Comparison of ENCODE assay signal across 9 cellular contexts in the genomic region with DNA sequence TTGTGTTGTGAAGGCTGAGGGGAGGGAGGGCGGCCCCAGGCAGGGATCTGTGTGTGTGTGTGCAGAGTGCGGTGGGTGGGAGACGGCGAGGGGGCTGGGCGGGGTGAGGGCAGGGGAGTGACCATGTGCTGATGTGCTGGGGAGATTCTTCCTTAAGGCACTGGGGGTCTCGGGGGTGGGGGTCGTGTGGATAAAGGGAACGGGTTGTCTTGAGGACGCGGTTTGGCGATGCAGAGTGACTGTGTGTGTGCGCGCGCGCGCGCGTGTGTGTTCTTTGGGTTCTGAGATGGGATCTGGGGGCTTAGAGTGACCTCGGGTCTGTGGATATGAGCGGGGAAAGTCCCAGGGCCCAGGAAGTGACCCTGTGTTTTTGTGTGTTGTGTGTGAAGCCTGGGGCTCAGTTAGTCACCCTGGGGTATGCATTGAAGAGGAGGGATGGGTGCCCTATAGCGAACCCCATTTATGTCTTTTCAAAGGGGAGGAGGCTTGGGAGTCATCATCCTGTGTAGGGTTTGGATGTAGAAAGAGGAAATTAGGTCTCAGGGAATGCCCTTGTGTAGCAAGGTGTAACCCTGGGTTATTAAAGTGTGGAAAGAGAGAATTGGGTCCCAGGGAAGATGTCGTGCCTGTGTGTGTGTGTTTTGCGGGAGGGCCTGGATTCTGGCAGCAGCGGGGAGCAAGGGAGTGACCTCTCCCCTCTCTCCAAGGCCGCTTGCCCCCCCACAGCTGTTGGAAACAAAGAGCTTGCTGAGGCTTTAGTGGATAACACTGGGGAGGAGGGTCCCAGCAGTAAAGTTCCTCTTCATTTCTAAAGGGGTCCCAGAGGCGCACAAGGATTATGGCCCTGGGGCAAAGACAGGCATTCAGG.
A peak's percentile ranks its signal among the peaks of the same experiment; 100 is the strongest.
DNase-seq lines count a peak whose midpoint lies in the region; ATAC-seq lines count a peak whose summit lies in the region.
"Had no signal": no experiment of that assay in that cellular context is flagged by ENCODE, and none has a peak within 500 bp of the region (broad histone marks: within the 10 kb centered on the region; RNA-seq: fewer than 3 reads in every experiment).

No MANE protein-coding gene starts in this region.

- H3K27ac ChIP-seq in iPS-18a (ENCODE audit: low read length), result no peak overlapping the region
- H3K27ac ChIP-seq: C4-2B had no signal

- no peaks in the 10 kb centered on the region for H3K9me3 ChIP-seq in iPS-18a (ENCODE audit: control insufficient read depth, low read depth, low read length)

- H3K36me3 ChIP-seq in iPS-18a (ENCODE audit: control insufficient read depth, low read depth, low read length), result no peaks in the 10 kb centered on the region

- H3K4me1 ChIP-seq in iPS-18a (ENCODE audit: control insufficient read depth, low read depth, low read length), result peaks cover 18% of the 10 kb centered on the region

- no peaks in the 10 kb centered on the region for H3K27me3 ChIP-seq in iPS-18a (ENCODE audit: control insufficient read depth, insufficient read depth, low read length)

- DNase-seq in NCI-H748 (lab: John Stamatoyannopoulos, UW; ENCODE audit: unreplicated experiment) (peak; percentile 55), NCI-H748 treated with DMSO at 0.1 percent for 48 hours (lab: John Stamatoyannopoulos, UW) (no peak), superior temporal gyrus (ENCODE audit: extremely low spot score) (peak; percentile 49), OCI-M1 (lab: John Stamatoyannopoulos, UW) (no peak)
- peak; percentile 10 for DNase-seq in activated naive CD4-positive, alpha-beta T cell treated with anti-CD3 and anti-CD28 coated beads, Interleukin-2, amount 50 U/mL, for 16 hours

- H3K4me3 ChIP-seq in iPS-18a (ENCODE audit: low read length), result peak overlapping the region; percentile 97

- ATAC-seq in GM21786 (IDR thresholded peaks at IDR 0.05; ENCODE audit: unreplicated experiment), result no peak
- ATAC-seq in GM19023 (IDR thresholded peaks at IDR 0.05; ENCODE audit: unreplicated experiment), result no peak

- H3K9ac ChIP-seq in iPS-18a (ENCODE audit: low read length), result peak overlapping the region; percentile 90

Comparison
In these comparisons a context has a peak if more than half of its experiments do, and no peak if none do; other contexts are left out.
1. DNase-seq: peak in NCI-H748 (single experiment), activated naive CD4-positive, alpha-beta T cell treated with anti-CD3 and anti-CD28 coated beads, Interleukin-2, amount 50 U/mL, for 16 hours (single experiment) and superior temporal gyrus (single experiment); none in NCI-H748 treated with DMSO at 0.1 percent for 48 hours (single experiment) and OCI-M1 (single experiment).